In genomic region chr9:100591639-100592412, GRCh38 we compare ENCODE assay signal across 22 cellular contexts. TPM values are rescaled to one million over a fixed set of nuclear protein-coding genes. Genes with fewer than 3 reads are reported as not detected.
DNase-seq lines count a peak whose midpoint lies in the region; ATAC-seq and TF ChIP-seq lines count a peak whose summit lies in the region.
"Had no signal": no experiment of that assay in that cellular context is flagged by ENCODE, and none has a peak within 500 bp of the region (broad histone marks: within the 10 kb centered on the region; RNA-seq: fewer than 3 reads in every experiment).

No MANE protein-coding gene starts in this region.

- H3K4me3 ChIP-seq in GM23338 = no peak overlapping the region
- no peak overlapping the region for H3K4me3 ChIP-seq in skeletal muscle tissue (ENCODE audit: low read length in 3 of 3)
- H3K4me3 ChIP-seq: GM12878 had no signal

- H3K9me3 Mint-ChIP-seq in GM23338 (peaks cover 3% of the 10 kb centered on the region; the same call in 1 of the 3 replicates), nephron progenitor cell (no peaks in the 10 kb centered on the region)
- H3K9me3 Mint-ChIP-seq: HFFc6 had no signal

- H2AFZ ChIP-seq in GM23338 = no peak overlapping the region

- no peak overlapping the region for H3K27ac ChIP-seq in GM23338 (ENCODE audit: low read depth)
- H3K27ac ChIP-seq in cingulate gyrus (ENCODE audit: low read depth, low read length) = peak overlapping the region; percentile 70
- peak overlapping the region; percentile 59 for H3K27ac ChIP-seq in skeletal muscle tissue (ENCODE audit: low read depth, low read length)

- H3K4me3 Mint-ChIP-seq in GM23338 (no peak overlapping the region), nephron progenitor cell (no peak overlapping the region)
- H3K4me3 Mint-ChIP-seq: B cell, HFFc6 had no signal

- H3K79me2 ChIP-seq in GM23338 (replicated peaks; ENCODE audit: insufficient read depth) = no peaks in the 10 kb centered on the region

- no peaks in the 10 kb centered on the region for H3K9me3 ChIP-seq in skeletal muscle tissue (ENCODE audit: control insufficient read depth in 3 of 3, low read length in 3 of 3)
- H3K9me3 ChIP-seq: Caco-2 had no signal

- H3K9me2 ChIP-seq in GM23338 (ENCODE audit: insufficient read depth) = no peaks in the 10 kb centered on the region

- H3K27me3 ChIP-seq in GM23338 (ENCODE audit: insufficient read depth) = no peaks in the 10 kb centered on the region
- no peaks in the 10 kb centered on the region for H3K27me3 ChIP-seq in skeletal muscle tissue (ENCODE audit: control insufficient read depth in 3 of 3, insufficient read depth in 3 of 3, low read length in 3 of 3)

- peaks cover 8% of the 10 kb centered on the region for H3K27me3 Mint-ChIP-seq in GM23338 (ENCODE audit: insufficient read depth, low read depth, poor library complexity)
- H3K27me3 Mint-ChIP-seq in nephron progenitor cell (ENCODE audit: low read depth, poor library complexity) = peaks cover 6% of the 10 kb centered on the region
- H3K27me3 Mint-ChIP-seq: B cell had no signal

- no peak overlapping the region for H3K9ac ChIP-seq in skeletal muscle tissue (ENCODE audit: low read depth in 1 of 3, low read length in 3 of 3)

- no peaks in the 10 kb centered on the region for H3K36me3 ChIP-seq in GM23338 (ENCODE audit: insufficient read depth)
- H3K36me3 ChIP-seq in skeletal muscle tissue (ENCODE audit: control insufficient read depth in 3 of 3, insufficient read depth in 3 of 3, low read length in 3 of 3) = peaks cover 3 to 7% (median 5%) of the 10 kb centered on the region in 3 donors

- no peak for DNase-seq in GM23338 (ENCODE audit: low spot score)
- DNase-seq in nephron progenitor cell = no peak
- DNase-seq in GM13976 (ENCODE audit: low spot score) = no peak
- DNase-seq in GF-D8 (lab: John Stamatoyannopoulos, UW) = no peak
- no peak for DNase-seq in EL
- DNase-seq: Caco-2, GDM1, HFFc6, KG1, NCI-H1417, NCI-H187, NCI-H2107, NCI-H2227 treated with DMSO at 0.1 percent for 48 hours, NCI-H510A treated with DMSO at 0.1 percent for 48 hours, NCI-H774, PC-3, RPMI8226, SHP77 treated with DMSO at 0.1 percent for 48 hours had no signal

- in situ Hi-C loops in GM13976 (cut with MboI; ENCODE audit: low sequenced_read_pairs, unreplicated experiment) = loop anchor here (10.0 kb wide), 1 partner anchor 257 kb away; no protein-coding TSS in a partner anchor

- peak; percentile 9; the same call in 1 of the 3 replicates for ATAC-seq in GM23338
- ATAC-seq: GM12878, PC-3 had no signal

- TF ChIP-seq CTCF in GM23338 (conservative IDR thresholded peaks at IDR 0.05; ENCODE audit: low read depth in 2 of 2) = no peak
- no peak for TF ChIP-seq CTCF in nephron progenitor cell (IDR thresholded peaks at IDR 0.05)
- no peak for TF ChIP-seq CTCF in GM13976 (IDR thresholded peaks at IDR 0.05; ENCODE audit: borderline replicate concordance, control extremely low read depth, extremely low read depth, insufficient read depth, missing control alignments)

- H4K20me1 ChIP-seq in GM23338 (replicated peaks; ENCODE audit: insufficient read depth) = no peaks in the 10 kb centered on the region

- H3F3A ChIP-seq in GM23338 (replicated peaks; ENCODE audit: low read depth) = no peaks in the 10 kb centered on the region

- H3K27ac Mint-ChIP-seq in GM23338 = no peak overlapping the region
- peak overlapping the region; percentile 41 for H3K27ac Mint-ChIP-seq in nephron progenitor cell
- H3K27ac Mint-ChIP-seq: B cell had no signal

- H3K36me3 Mint-ChIP-seq in GM23338 (ENCODE audit: low read depth) (peaks cover 7% of the 10 kb centered on the region; the same call in 2 of the 3 replicates), nephron progenitor cell (ENCODE audit: low read depth) (peaks cover 12% of the 10 kb centered on the region)

- H3K4me1 Mint-ChIP-seq in GM23338 = peaks cover 10% of the 10 kb centered on the region
- H3K4me1 Mint-ChIP-seq in nephron progenitor cell = peaks cover 3% of the 10 kb centered on the region

- H3K4me2 ChIP-seq in GM23338 = no peak overlapping the region

- H3K4me1 ChIP-seq in GM23338 (ENCODE audit: insufficient read depth) = no peaks in the 10 kb centered on the region
- peaks cover 7 to 21% (median 20%) of the 10 kb centered on the region in 3 donors for H3K4me1 ChIP-seq in skeletal muscle tissue (ENCODE audit: control insufficient read depth in 3 of 3, insufficient read depth in 3 of 3, low read length in 3 of 3)
- H3K4me1 ChIP-seq: Caco-2 had no signal

TF ChIP-seq in GM23338, 12 proteins besides CTCF, POLR2A, EP300 and RAD21:
- no peak for TF ChIP-seq POLR2AphosphoS5 (IDR thresholded peaks at IDR 0.05; ENCODE audit: low read depth)
- no peak for TF ChIP-seq CREB1 (CRISPR knock-in tag; IDR thresholded peaks at IDR 0.05; ENCODE audit: low read depth)

RNA-seq across cellular contexts. Expression of gene CAVIN4, which starts 13.9 kb away (rescaled TPM):
- total RNA-seq in GM23338 (2014; rRNA removed; shearing (Covaris generic)) = 6.0 and 7.9 TPM in 2 replicates
- polyA plus RNA-seq in GM23338 (2016; fragmentation: Nextera tagmentation; extraction: Ambion mirVana) = 2.1 and 3.0 TPM in 2 replicates
- 172 TPM for total RNA-seq in skeletal muscle tissue

Comparison
In these comparisons a context has a peak if more than half of its experiments do, and no peak if none do; other contexts are left out.
1. RNA of gene CAVIN4, which starts 13.9 kb away (total RNA-seq): 172 TPM in skeletal muscle tissue (single experiment); 6.0 to 7.9 TPM in GM23338; every median in the first group is over 10 times any median in the second.